Comparison of ENCODE assay signal across 9 cellular contexts in genomic region chr13:27455331-27455855, GRCh38. TPM values are rescaled to one million over a fixed set of nuclear protein-coding genes. Genes with fewer than 3 reads are reported as not detected.
DNase-seq lines count a peak whose midpoint lies in the region; ATAC-seq and TF ChIP-seq lines count a peak whose summit lies in the region.
"Had no signal": no experiment of that assay in that cellular context is flagged by ENCODE, and none has a peak within 500 bp of the region (broad histone marks: within the 10 kb centered on the region; RNA-seq: fewer than 3 reads in every experiment).

No MANE protein-coding gene starts in this region.

- H3K4me1 ChIP-seq in psoas muscle, result no peaks in the 10 kb centered on the region
- H3K4me1 ChIP-seq in aorta (ENCODE audit: control insufficient read depth in 1 of 2, insufficient read depth in 2 of 2, low read length in 2 of 2), result no peaks in the 10 kb centered on the region

- no peak for TF ChIP-seq CTCF in GM06990 (IDR thresholded peaks at IDR 0.05; ENCODE audit: insufficient read depth, low read length, poor library complexity, severe bottlenecking)
- no peak for TF ChIP-seq CTCF in psoas muscle (IDR thresholded peaks at IDR 0.05)

- H3K4me1 Mint-ChIP-seq in central memory CD8-positive, alpha-beta T cell, result peaks cover 17% of the 10 kb centered on the region

- H3K36me3 Mint-ChIP-seq in central memory CD8-positive, alpha-beta T cell (ENCODE audit: insufficient read depth), result peaks cover 16% of the 10 kb centered on the region

- DNase-seq in GM06990 (ENCODE audit: extremely low read depth, insufficient read length) (peak; percentile 44), NCI-H69 (lab: John Stamatoyannopoulos, UW) (peak; percentile 6), psoas muscle (no peak), aorta (no peak), COR-L47 (lab: John Stamatoyannopoulos, UW) (no peak)
- DNase-seq in central memory CD8-positive, alpha-beta T cell (ENCODE audit: low spot score in 2 of 2), result no peak
- DNase-seq: left lung had no signal

- H3K36me3 ChIP-seq in GM06990 (ENCODE audit: control insufficient read depth, insufficient read depth, low read length), result no peaks in the 10 kb centered on the region
- no peaks in the 10 kb centered on the region for H3K36me3 ChIP-seq in psoas muscle (ENCODE audit: insufficient read depth in 1 of 2, low read depth in 1 of 2)
- no peaks in the 10 kb centered on the region for H3K36me3 ChIP-seq in aorta (ENCODE audit: control insufficient read depth in 1 of 2, insufficient read depth in 2 of 2, low read length in 1 of 2)
- H3K36me3 ChIP-seq: left lung had no signal

- H3K27me3 ChIP-seq in GM06990 (replicated peaks; ENCODE audit: control insufficient read depth, insufficient read depth, low read length) (no peaks in the 10 kb centered on the region), psoas muscle (ENCODE audit: insufficient read depth in 3 of 3, low read length in 2 of 3) (peaks cover 0 to 6% (median 0%) of the 10 kb centered on the region in 3 donors), aorta (ENCODE audit: control insufficient read depth in 1 of 2, insufficient read depth in 2 of 2, low read length in 1 of 2) (no peaks in the 10 kb centered on the region)
- H3K27me3 ChIP-seq: left lung had no signal

- H3K4me3 Mint-ChIP-seq in central memory CD8-positive, alpha-beta T cell, result peak overlapping the region; percentile 87

- no peaks in the 10 kb centered on the region for H3K9me3 Mint-ChIP-seq in central memory CD8-positive, alpha-beta T cell

- no peaks in the 10 kb centered on the region for H3K27me3 Mint-ChIP-seq in central memory CD8-positive, alpha-beta T cell

- 17 to 20% (median 17%) methylated on average over 5 of the region's 5 CpGs for WGBS in psoas muscle, 3 donors
- WGBS in aorta, 2 donors, result 30 to 34% methylated on average over 5 of the region's 5 CpGs

- no peak for ATAC-seq in central memory CD8-positive, alpha-beta T cell (replicated peaks; ENCODE audit: extremely low read depth, poor library complexity, severe bottlenecking)
- ATAC-seq in psoas muscle, result no peak
- no peak for ATAC-seq in GM21786 (IDR thresholded peaks at IDR 0.05; ENCODE audit: unreplicated experiment)
- ATAC-seq in aorta (ENCODE audit: low FRiP score), result no peak
- no peak for ATAC-seq in GM18858 (IDR thresholded peaks at IDR 0.05; ENCODE audit: unreplicated experiment)
- ATAC-seq: left lung had no signal

- H3K4me3 ChIP-seq in GM06990 (replicated peaks; ENCODE audit: low read depth, low read length), result peak overlapping the region; percentile 38
- peak overlapping the region; percentile 42 for H3K4me3 ChIP-seq in psoas muscle
- H3K4me3 ChIP-seq in aorta (ENCODE audit: low read length in 2 of 2), result no peak overlapping the region

- no peaks in the 10 kb centered on the region for H3K9me3 ChIP-seq in psoas muscle
- no peaks in the 10 kb centered on the region for H3K9me3 ChIP-seq in aorta (ENCODE audit: control insufficient read depth, low read length)
- H3K9me3 ChIP-seq: left lung had no signal

- H3K27ac ChIP-seq in psoas muscle, result no peak overlapping the region
- no peak overlapping the region for H3K27ac ChIP-seq in aorta (ENCODE audit: low read depth in 1 of 2, low read length in 2 of 2)

- peak overlapping the region; percentile 99 for H3K27ac Mint-ChIP-seq in central memory CD8-positive, alpha-beta T cell (ENCODE audit: low read depth)

- intact Hi-C loops in psoas muscle (cut with DNase I), result no loop called here
- intact Hi-C loops in aorta (cut with DNase I), result loop anchor here in 1 of 2 donors (10.0 kb wide), 1 partner anchor 1189 kb away; no protein-coding TSS in a partner anchor

RNA-seq across cellular contexts. Expression of gene MTIF3, which starts 5.0 kb away (rescaled TPM):
- 10 to 100 TPM; 48.1 to 72.4 (median 64.9) TPM for total RNA-seq in psoas muscle
- 100 to 1,000 TPM in 2 of 3 donors, 10 to 100 TPM in 1; 84.8 to 166 (median 108) TPM for polyA plus RNA-seq in psoas muscle
- 10 to 100 TPM; 26.8 to 43.8 TPM for total RNA-seq in aorta
- 10 to 100 TPM; 78.7 to 80.0 TPM for polyA plus RNA-seq in aorta

RNA-seq across cellular contexts. Expression of gene GTF3A, which starts 31.0 kb away (rescaled TPM):
- total RNA-seq in psoas muscle (100 to 1,000 TPM; 141 to 201 (median 159) TPM), aorta (10 to 100 TPM; 62.1 to 68.5 TPM)
- polyA plus RNA-seq in psoas muscle (100 to 1,000 TPM; 228 to 285 (median 231) TPM), aorta (100 to 1,000 TPM in 1 of 2 donors, 10 to 100 TPM in 1; 75.4 to 191 TPM)

Comparison
In these comparisons a context has a peak if more than half of its experiments do, and no peak if none do; other contexts are left out.
1. DNase-seq: peak in GM06990 (single experiment) and NCI-H69 (single experiment); none in central memory CD8-positive, alpha-beta T cell (0 of 2), psoas muscle (0 of 2), aorta (0 of 2) and COR-L47 (single experiment).
2. H3K4me3 ChIP-seq: peak in GM06990 (single experiment) and psoas muscle (single experiment); none in aorta (0 of 2).